In genomic region chr11:70745451-70745850, GRCh38 we compare ENCODE assay signal across 1 cellular context.
TF ChIP-seq lines count a peak whose summit lies in the region.

No MANE protein-coding gene starts in this region.

TF ChIP-seq in WTC11, 78 proteins besides CTCF, POLR2A, EP300 and RAD21 (continued from another document):
- no peak for TF ChIP-seq GRHL2 (CRISPR knock-in tag; IDR thresholded peaks at IDR 0.05; ENCODE audit: insufficient replicate concordance, severe bottlenecking)
